In the genomic region with DNA sequence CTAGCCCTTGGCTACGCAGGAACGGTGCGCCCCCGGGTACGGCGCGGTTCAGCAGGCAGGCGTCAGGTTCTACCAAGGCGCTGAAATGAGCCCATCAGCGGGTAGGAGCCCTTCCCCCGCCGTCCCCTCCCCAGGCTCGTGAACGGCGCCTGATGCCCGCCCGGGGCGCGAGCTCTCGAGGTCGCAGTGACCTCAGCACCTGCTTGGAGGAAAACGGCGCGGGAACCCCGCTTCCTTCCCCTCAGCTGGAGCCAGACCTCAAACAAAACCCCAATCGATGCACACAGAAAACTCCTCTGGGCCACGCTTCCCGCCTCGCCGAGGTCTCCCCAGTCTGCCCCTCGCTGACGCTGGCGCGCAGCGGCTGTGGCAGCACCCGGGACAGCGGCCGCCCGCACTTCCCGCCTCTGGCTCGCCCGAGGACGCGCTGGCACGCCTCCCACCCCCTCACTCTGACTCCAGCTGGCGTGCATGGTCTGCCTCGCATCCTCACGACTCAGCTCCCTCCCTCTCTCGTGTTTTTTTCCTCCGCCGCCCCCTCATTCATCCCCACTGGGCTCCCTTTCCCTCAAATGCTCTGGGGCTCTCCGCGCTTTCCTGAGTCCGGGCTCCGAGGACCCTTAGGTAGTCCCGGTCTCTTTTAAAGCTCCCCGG, we compare ENCODE assay signal across 9 cellular contexts. TPM values are rescaled to one million over a fixed set of nuclear protein-coding genes. Genes with fewer than 3 reads are reported as not detected.
A peak's percentile ranks its signal among the peaks of the same experiment; 100 is the strongest.
DNase-seq lines count a peak whose midpoint lies in the region; ATAC-seq lines count a peak whose summit lies in the region.
"Had no signal": no experiment of that assay in that cellular context is flagged by ENCODE, and none has a peak within 500 bp of the region (broad histone marks: within the 10 kb centered on the region; RNA-seq: fewer than 3 reads in every experiment).

No MANE protein-coding gene starts in this region.

- no peak overlapping the region for H3K27ac Mint-ChIP-seq in activated CD4-positive, alpha-beta memory T cell treated with anti-CD3 and anti-CD28 coated beads for 36 hours
- no peak overlapping the region for H3K27ac Mint-ChIP-seq in activated CD4-positive, alpha-beta memory T cell treated with anti-CD3 and anti-CD28 coated beads, Interleukin-2, amount 10 ng/mL, durations not matched to agents 7 days and 5 days

- intact Hi-C loops in activated CD4-positive, alpha-beta memory T cell treated with anti-CD3 and anti-CD28 coated beads for 36 hours (cut with micrococcal nuclease) = no loop called here

- H3K4me1 ChIP-seq in iPS-18a (ENCODE audit: control insufficient read depth, low read depth, low read length) = peaks cover 44% of the 10 kb centered on the region

- peaks cover 2% of the 10 kb centered on the region for H3K36me3 Mint-ChIP-seq in activated CD4-positive, alpha-beta memory T cell treated with anti-CD3 and anti-CD28 coated beads for 36 hours
- H3K36me3 Mint-ChIP-seq in activated CD4-positive, alpha-beta memory T cell treated with anti-CD3 and anti-CD28 coated beads, Interleukin-2, amount 10 ng/mL, durations not matched to agents 7 days and 5 days (ENCODE audit: low read depth) = peaks cover 16% of the 10 kb centered on the region

- no peaks in the 10 kb centered on the region for H3K36me3 ChIP-seq in iPS-18a (ENCODE audit: control insufficient read depth, low read depth, low read length)

- ATAC-seq in GM21576 (IDR thresholded peaks at IDR 0.05; ENCODE audit: unreplicated experiment) = no peak
- ATAC-seq in GM19351 (IDR thresholded peaks at IDR 0.05; ENCODE audit: unreplicated experiment) = no peak
- ATAC-seq in GM19328 (IDR thresholded peaks at IDR 0.05; ENCODE audit: unreplicated experiment) = no peak

- H3K27me3 Mint-ChIP-seq in activated CD4-positive, alpha-beta memory T cell treated with anti-CD3 and anti-CD28 coated beads for 36 hours = peaks cover 81% of the 10 kb centered on the region
- peaks cover 87% of the 10 kb centered on the region for H3K27me3 Mint-ChIP-seq in activated CD4-positive, alpha-beta memory T cell treated with anti-CD3 and anti-CD28 coated beads, Interleukin-2, amount 10 ng/mL, durations not matched to agents 7 days and 5 days

- H3K4me1 Mint-ChIP-seq in activated CD4-positive, alpha-beta memory T cell treated with anti-CD3 and anti-CD28 coated beads for 36 hours (ENCODE audit: low read depth) = peaks cover 33% of the 10 kb centered on the region
- H3K4me1 Mint-ChIP-seq in activated CD4-positive, alpha-beta memory T cell treated with anti-CD3 and anti-CD28 coated beads, Interleukin-2, amount 10 ng/mL, durations not matched to agents 7 days and 5 days = peaks cover 27% of the 10 kb centered on the region

- peak overlapping the region; percentile 60 for H3K4me3 ChIP-seq in iPS-18a (ENCODE audit: low read length)

- no peaks in the 10 kb centered on the region for H3K9me3 Mint-ChIP-seq in activated CD4-positive, alpha-beta memory T cell treated with anti-CD3 and anti-CD28 coated beads for 36 hours
- H3K9me3 Mint-ChIP-seq in activated CD4-positive, alpha-beta memory T cell treated with anti-CD3 and anti-CD28 coated beads, Interleukin-2, amount 10 ng/mL, durations not matched to agents 7 days and 5 days = no peaks in the 10 kb centered on the region

- peak overlapping the region; percentile 58 for H3K4me3 Mint-ChIP-seq in activated CD4-positive, alpha-beta memory T cell treated with anti-CD3 and anti-CD28 coated beads for 36 hours
- no peak overlapping the region for H3K4me3 Mint-ChIP-seq in activated CD4-positive, alpha-beta memory T cell treated with anti-CD3 and anti-CD28 coated beads, Interleukin-2, amount 10 ng/mL, durations not matched to agents 7 days and 5 days

- no peak overlapping the region for H3K27ac ChIP-seq in iPS-18a (ENCODE audit: low read length)

- no peak overlapping the region for H3K9ac ChIP-seq in iPS-18a (ENCODE audit: low read length)

- no peaks in the 10 kb centered on the region for H3K9me3 ChIP-seq in iPS-18a (ENCODE audit: control insufficient read depth, low read depth, low read length)

- POLR2A ChIA-PET in activated CD4-positive, alpha-beta memory T cell treated with anti-CD3 and anti-CD28 coated beads for 36 hours (lab: Charles Lee) = no interaction called here
- POLR2A ChIA-PET in activated CD4-positive, alpha-beta memory T cell treated with anti-CD3 and anti-CD28 coated beads, Interleukin-2, amount 10 ng/mL, durations not matched to agents 7 days and 5 days (lab: Charles Lee) = no interaction called here

- CTCF ChIA-PET in activated CD4-positive, alpha-beta memory T cell treated with anti-CD3 and anti-CD28 coated beads for 36 hours (lab: Charles Lee) = no interaction called here
- CTCF ChIA-PET in activated CD4-positive, alpha-beta memory T cell treated with anti-CD3 and anti-CD28 coated beads, Interleukin-2, amount 10 ng/mL, durations not matched to agents 7 days and 5 days (lab: Charles Lee) = no interaction called here

- peak; percentile 71 for DNase-seq in activated CD4-positive, alpha-beta memory T cell treated with anti-CD3 and anti-CD28 coated beads for 36 hours
- DNase-seq in activated CD4-positive, alpha-beta memory T cell treated with anti-CD3 and anti-CD28 coated beads, Interleukin-2, amount 10 ng/mL, durations not matched to agents 7 days and 5 days = no peak
- DNase-seq in activated CD4-positive, alpha-beta T cell treated with anti-CD3 and anti-CD28 coated beads, Interleukin-2, amount 50 U/mL, for 48 hours = peak; percentile 55 to 62
- DNase-seq in stimulated activated CD8-positive, alpha-beta memory T cell treated with anti-CD3 and anti-CD28 coated beads, Interleukin-4, amount 100 ng/mL, for 24 hours (ENCODE audit: low read depth) = peak; percentile 23

- H3K27me3 ChIP-seq in iPS-18a (ENCODE audit: control insufficient read depth, insufficient read depth, low read length) = peaks cover 100% of the 10 kb centered on the region

RNA-seq across cellular contexts. Expression of a gene that starts 0.5 kb away (rescaled TPM):
- total RNA-seq in activated CD4-positive, alpha-beta memory T cell treated with anti-CD3 and anti-CD28 coated beads for 36 hours = not detected
- not detected for total RNA-seq in activated CD4-positive, alpha-beta memory T cell treated with anti-CD3 and anti-CD28 coated beads, Interleukin-2, amount 10 ng/mL, durations not matched to agents 7 days and 5 days
- total RNA-seq: T-helper 2 cell treated with Interferon-gamma antibody and Interleukin-4, amounts not matched to agents 100 ng/mL and 5 ng/mL, for 36 hours had no signal
